ENCODE assay signal across 13 cellular contexts in genomic region chr5:147073098-147073497, GRCh38.
"Had no signal": no experiment of that assay in that cellular context is flagged by ENCODE, and none has a peak within 500 bp of the region (broad histone marks: within the 10 kb centered on the region; RNA-seq: fewer than 3 reads in every experiment).

No MANE protein-coding gene starts in this region.

- H3K36me3 ChIP-seq: breast epithelium, right atrium auricular region, tibial nerve had no signal

- H3K4me1 ChIP-seq: breast epithelium, right atrium auricular region had no signal

- H3K9me3 ChIP-seq: breast epithelium, right atrium auricular region, tibial nerve had no signal

- H3K27ac ChIP-seq: right atrium auricular region, skin epidermis had no signal

- H3K27me3 ChIP-seq: breast epithelium, right atrium auricular region, tibial nerve had no signal

- DNase-seq: activated CD4-positive, alpha-beta memory T cell treated with anti-CD3 and anti-CD28 coated beads, Interleukin-2, amount 10 ng/mL, durations not matched to agents 7 days and 5 days; activated CD4-positive, alpha-beta T cell treated with anti-CD3 and anti-CD28 coated beads for 1 hour; activated CD8-positive, alpha-beta memory T cell treated with anti-CD3 and anti-CD28 coated beads, Interleukin-2, amount 50 U/mL, for 48 hours; activated naive CD4-positive, alpha-beta T cell; aorta; hypothalamus; left colon; naive thymus-derived CD4-positive, alpha-beta T cell; stimulated activated CD4-positive, alpha-beta T cell treated with anti-CD3 and anti-CD28 coated beads, Interleukin-4, amount 100 ng/mL, for 4 hours had no signal

- H3K4me3 ChIP-seq: breast epithelium, right atrium auricular region, skin epidermis, tibial nerve had no signal

- ATAC-seq: left colon; naive thymus-derived CD4-positive, alpha-beta T cell had no signal
